8 cellular contexts compared by ENCODE assay signal in the genomic region with DNA sequence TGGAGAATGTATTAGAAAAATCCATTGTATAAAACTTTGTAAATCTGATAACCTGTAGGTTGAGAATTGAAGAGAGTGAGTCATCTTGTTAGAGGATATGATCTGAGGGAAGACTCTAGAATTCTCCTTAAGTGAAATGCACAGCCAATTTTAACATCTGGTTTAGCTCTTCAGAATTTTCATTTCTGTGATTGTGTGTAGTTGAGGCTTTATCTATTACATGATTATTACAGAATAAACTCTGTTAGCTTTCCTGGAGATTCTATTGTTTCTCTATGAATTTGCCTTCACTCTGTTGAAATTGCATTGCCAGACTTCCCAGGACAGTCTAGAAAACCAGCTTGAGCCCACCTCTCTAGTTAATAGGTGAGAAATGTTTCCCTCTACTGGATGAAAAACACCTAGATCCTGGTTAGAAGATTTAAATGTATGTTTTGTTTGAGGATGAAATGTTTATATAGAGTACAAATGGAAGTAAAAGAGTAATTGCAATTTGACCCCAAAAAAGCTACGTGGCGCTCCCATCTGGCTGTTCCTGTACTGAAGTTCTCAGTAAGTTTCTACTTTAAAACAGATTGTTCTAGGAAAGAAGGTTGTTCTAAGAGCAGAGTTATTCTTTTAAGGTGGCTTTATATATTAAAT. TPM values are rescaled to one million over a fixed set of nuclear protein-coding genes. Genes with fewer than 3 reads are reported as not detected.
DNase-seq lines count a peak whose midpoint lies in the region; TF ChIP-seq lines count a peak whose summit lies in the region.

No MANE protein-coding gene starts in this region.

- peak overlapping the region; percentile 99 for H3K4me2 ChIP-seq in GM23248 (ENCODE audit: unreplicated experiment)

- no peak for DNase-seq in AG09319 (ENCODE audit: extremely low read depth, low read depth)
- DNase-seq in GM23248, result peak; percentile 64
- peak in 1 of 2 experiments; percentile 22 for DNase-seq in SJCRH30
- DNase-seq in epithelial cell of proximal tubule (ENCODE audit: low read depth), result no peak
- no peak for DNase-seq in NCI-H446 (lab: John Stamatoyannopoulos, UW)
- DNase-seq in NCI-H2081 treated with DMSO at 0.1 percent for 48 hours (lab: John Stamatoyannopoulos, UW), result no peak
- no peak for DNase-seq in superior temporal gyrus (ENCODE audit: extremely low spot score)

- H3K79me2 ChIP-seq in GM23248 (ENCODE audit: insufficient read depth), result peaks cover 74% of the 10 kb centered on the region

- no peak overlapping the region for H2AFZ ChIP-seq in GM23248

- 0 out of 2 replicates have a peak, but pooled peaks cover 3% of the 10 kb centered on the region for H4K20me1 ChIP-seq in GM23248 (ENCODE audit: insufficient read depth)

- H3K9ac ChIP-seq in GM23248 (peak overlapping the region; percentile 98), rectal smooth muscle tissue (ENCODE audit: low read length) (no peak overlapping the region)

- H3K4me1 ChIP-seq in GM23248 (ENCODE audit: insufficient read depth), result peaks cover 30% of the 10 kb centered on the region
- peaks cover 5% of the 10 kb centered on the region for H3K4me1 ChIP-seq in SJCRH30
- peaks cover 6% of the 10 kb centered on the region for H3K4me1 ChIP-seq in rectal smooth muscle tissue (ENCODE audit: control insufficient read depth, insufficient read depth, low read length)

- H3K36me3 ChIP-seq in GM23248 (ENCODE audit: low read depth), result no peaks in the 10 kb centered on the region
- H3K36me3 ChIP-seq in SJCRH30, result no peaks in the 10 kb centered on the region
- peaks cover 3% of the 10 kb centered on the region for H3K36me3 ChIP-seq in rectal smooth muscle tissue (ENCODE audit: control insufficient read depth, insufficient read depth, low read length)

- H3K9me3 ChIP-seq in GM23248 (ENCODE audit: low read depth) (no peaks in the 10 kb centered on the region), SJCRH30 (replicated peaks) (no peaks in the 10 kb centered on the region)

- in situ Hi-C loops in GM23248 (cut with MboI), result no loop called here

- H3K9me2 ChIP-seq in GM23248 (ENCODE audit: insufficient read depth), result no peaks in the 10 kb centered on the region

- peaks cover 47% of the 10 kb centered on the region for H3F3A ChIP-seq in GM23248 (ENCODE audit: insufficient read depth)

- no peaks in the 10 kb centered on the region for H3K27me3 ChIP-seq in GM23248 (replicated peaks; ENCODE audit: insufficient read depth)
- H3K27me3 ChIP-seq in SJCRH30, result no peaks in the 10 kb centered on the region
- no peaks in the 10 kb centered on the region for H3K27me3 ChIP-seq in rectal smooth muscle tissue (ENCODE audit: control insufficient read depth, insufficient read depth, low read length)

- WGBS in GM23248 (ENCODE audit: low coverage in 1 of 2, low lambda C conversion rate in 2 of 2, missing lambda C conversion rate in 2 of 2), 2 experiments, result 48 to 57% methylated on average over 2 of the region's 2 CpGs

- H3K4me3 ChIP-seq in GM23248 (peak overlapping the region; percentile 100), SJCRH30 (peak overlapping the region; percentile 83), epithelial cell of proximal tubule (ENCODE audit: low read depth, low read length) (peak overlapping the region; percentile 87), rectal smooth muscle tissue (ENCODE audit: low read length) (peak overlapping the region; percentile 44)

- peak overlapping the region; percentile 95 for H3K27ac ChIP-seq in GM23248
- H3K27ac ChIP-seq in SJCRH30, result no peak overlapping the region
- H3K27ac ChIP-seq in rectal smooth muscle tissue (ENCODE audit: low read depth, low read length), result peak overlapping the region; percentile 72

- peak; percentile 13 for TF ChIP-seq CTCF in AG09319 (IDR thresholded peaks at IDR 0.05; ENCODE audit: low read depth, low read length)
- peak; percentile 45 for TF ChIP-seq CTCF in epithelial cell of proximal tubule (conservative IDR thresholded peaks at IDR 0.05; ENCODE audit: low read depth, low read length)

RNA-seq across cellular contexts. Expression of a gene that starts 2.9 kb away (rescaled TPM):
- total RNA-seq in GM23248 (2014; rRNA removed; shearing (Covaris generic)), result 42.9 and 47.8 TPM in 2 replicates
- polyA plus RNA-seq in GM23248 (2016; fragmentation: Nextera tagmentation; extraction: Ambion mirVana), result 36.7 and 37.2 TPM in 2 replicates
- total RNA-seq in SJCRH30 (2014; rRNA removed; shearing (Covaris generic)), result 36.7 and 38.8 TPM in 2 replicates
- 30.6 and 38.1 TPM in 2 replicates for total RNA-seq in epithelial cell of proximal tubule

Comparison
In these comparisons a context has a peak if more than half of its experiments do, and no peak if none do; other contexts are left out.
1. H3K4me3 ChIP-seq: peak in every context shown above with its lines; median percentile 100 in GM23248; 87 in epithelial cell of proximal tubule; 83 in SJCRH30; 44 in rectal smooth muscle tissue.